Comparison of ENCODE assay signal across 26 cellular contexts in the genomic region with DNA sequence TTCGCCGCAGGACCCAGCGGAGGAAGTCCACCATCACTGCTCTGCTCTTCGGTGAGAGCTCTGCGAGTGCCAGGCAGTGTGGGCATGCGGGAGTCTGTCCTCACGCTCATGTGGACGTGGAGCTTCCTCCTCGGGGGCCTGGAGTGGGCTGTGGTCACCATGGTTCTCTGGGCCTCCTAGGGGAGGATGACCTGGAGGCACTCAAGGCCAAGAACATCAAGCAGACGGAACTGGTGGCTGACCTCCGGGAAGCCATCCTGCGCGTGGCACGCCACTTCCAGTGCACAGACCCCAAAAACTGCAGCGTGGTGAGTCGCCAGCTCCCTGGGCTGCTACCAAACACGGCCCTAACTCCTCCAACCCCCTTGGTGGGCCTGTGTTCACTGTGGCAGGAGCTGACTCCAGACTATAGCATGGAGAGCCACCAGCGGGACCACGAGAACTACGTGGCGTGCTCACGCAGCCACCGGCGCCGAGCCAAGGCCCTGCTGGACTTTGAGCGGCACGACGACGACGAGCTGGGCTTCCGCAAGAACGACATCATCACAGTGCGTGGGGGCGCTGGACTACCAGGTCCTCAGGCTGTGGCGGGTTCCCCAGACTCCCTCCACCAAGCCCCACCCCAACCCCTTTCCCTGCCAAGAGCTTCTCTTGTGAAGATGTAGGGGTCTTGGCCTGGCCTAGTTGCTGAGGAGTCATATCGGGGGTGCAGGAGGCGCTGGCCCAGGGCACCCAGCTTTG. TPM values are rescaled to one million over a fixed set of nuclear protein-coding genes. Genes with fewer than 3 reads are reported as not detected.
DNase-seq lines count a peak whose midpoint lies in the region; ATAC-seq and TF ChIP-seq lines count a peak whose summit lies in the region.
"Had no signal": no experiment of that assay in that cellular context is flagged by ENCODE, and none has a peak within 500 bp of the region (broad histone marks: within the 10 kb centered on the region; RNA-seq: fewer than 3 reads in every experiment).

No MANE protein-coding gene starts in this region.

- no peak for TF ChIP-seq POLR2A in spleen (IDR thresholded peaks at IDR 0.05)

- peaks cover 47% of the 10 kb centered on the region for H3K36me3 ChIP-seq in Karpas-422 (ENCODE audit: insufficient read depth, low read length)
- peaks cover 0 to 98% (median 86%) of the 10 kb centered on the region in 6 donors for H3K36me3 ChIP-seq in spleen

- no peak overlapping the region for H3K4me3 ChIP-seq in Karpas-422 (ENCODE audit: low read length)
- no peak overlapping the region for H3K4me3 ChIP-seq in spleen
- H3K4me3 ChIP-seq: A549, HAP-1, prostate gland, vagina had no signal

- WGBS in spleen, 5 donors, result 90 to 93% (median 92%) methylated on average over 27 to 37 of the region's 37 CpGs

- no peaks in the 10 kb centered on the region for H3K27me3 Mint-ChIP-seq in activated naive CD4-positive, alpha-beta T cell treated with anti-CD3 and anti-CD28 coated beads, Interleukin-2, amount 10 ng/mL, durations not matched to agents 7 days and 5 days
- H3K27me3 Mint-ChIP-seq in endothelial cell (ENCODE audit: unreplicated experiment) (peaks cover 20% of the 10 kb centered on the region), glutamatergic neuron (ENCODE audit: unreplicated experiment) (peaks cover 20% of the 10 kb centered on the region)
- H3K27me3 Mint-ChIP-seq: activated B cell treated with CpG ODN at 0.5 μM for 24 hours; IgD-negative memory B cell; stimulated activated naive CD8-positive, alpha-beta T cell treated with anti-CD3 and anti-CD28 coated beads, Interleukin-15, amount 100 ng/mL, for 72 hours had no signal

- ATAC-seq in left colon, result no peak
- ATAC-seq: Panc1; stimulated activated naive CD8-positive, alpha-beta T cell treated with anti-CD3 and anti-CD28 coated beads, Interleukin-15, amount 100 ng/mL, for 72 hours had no signal

- H3K4me2 ChIP-seq in Karpas-422 (ENCODE audit: low read depth, low read length, poor library complexity, severe bottlenecking), result no peak overlapping the region
- H3K4me2 ChIP-seq: A549 had no signal

- CTCF ChIA-PET in activated naive CD4-positive, alpha-beta T cell treated with anti-CD3 and anti-CD28 coated beads, Interleukin-2, amount 10 ng/mL, durations not matched to agents 7 days and 5 days (lab: Charles Lee), result no interaction called here

- TF ChIP-seq CTCF in endothelial cell (IDR thresholded peaks at IDR 0.05; ENCODE audit: unreplicated experiment), result no peak
- no peak for TF ChIP-seq CTCF in spleen (IDR thresholded peaks at IDR 0.05 in 8 of 11, conservative IDR thresholded peaks at IDR 0.05 in 3 of 11)
- TF ChIP-seq CTCF in glutamatergic neuron (IDR thresholded peaks at IDR 0.05; ENCODE audit: partially characterized antibody, unreplicated experiment), result no peak

- no peak for DNase-seq in activated naive CD4-positive, alpha-beta T cell treated with anti-CD3 and anti-CD28 coated beads, Interleukin-2, amount 10 ng/mL, durations not matched to agents 7 days and 5 days
- no peak for DNase-seq in activated naive CD4-positive, alpha-beta T cell (lab: John Stamatoyannopoulos, UW)
- DNase-seq in Karpas-422 (no peak), endothelial cell (ENCODE audit: low spot score) (no peak), spleen (peak; percentile 76), left colon (no peak), glutamatergic neuron (no peak)
- DNase-seq in stimulated activated CD4-positive, alpha-beta T cell treated with anti-CD3 and anti-CD28 coated beads, Interleukin-4, amount 100 ng/mL, for 24 hours, result no peak
- DNase-seq: activated B cell treated with CpG ODN at 0.5 μM for 24 hours; activated CD4-positive, alpha-beta T cell treated with anti-CD3 and anti-CD28 coated beads, Interleukin-2, amount 50 U/mL, for 4 hours; activated CD8-positive, alpha-beta memory T cell treated with anti-CD3 and anti-CD28 coated beads, Interleukin-2, amount 50 U/mL, for 4 hours; AML-193; amniotic stem cell; effector CD8-positive, alpha-beta T cell; erythroblast; NCI-H1105; NCI-H187 treated with DMSO at 0.1 percent for 48 hours; stimulated activated naive CD8-positive, alpha-beta T cell treated with anti-CD3 and anti-CD28 coated beads, Interleukin-15, amount 100 ng/mL, for 72 hours; SW 1271 had no signal

- H3K27me3 ChIP-seq in Karpas-422 (ENCODE audit: low read length) (no peaks in the 10 kb centered on the region), spleen (replicated peaks in 1 of 7) (no peaks in the 10 kb centered on the region)
- H3K27me3 ChIP-seq: vagina had no signal

- intact Hi-C loops in spleen (cut with DNase I; ENCODE audit: low total_unique reads) (no loop called here), left colon (cut with DNase I, micrococcal nuclease) (no loop called here)

- H3K9me3 ChIP-seq in Karpas-422 (ENCODE audit: low read length) (no peaks in the 10 kb centered on the region), spleen (no peaks in the 10 kb centered on the region)
- H3K9me3 ChIP-seq: A549, HAP-1, prostate gland, vagina had no signal

- H3K27ac ChIP-seq in Karpas-422 (ENCODE audit: low read length) (peak overlapping the region; percentile 100), spleen (no peak overlapping the region)
- H3K27ac ChIP-seq: A549, prostate gland, vagina had no signal

- peaks cover 42% of the 10 kb centered on the region for H3K36me3 Mint-ChIP-seq in activated naive CD4-positive, alpha-beta T cell treated with anti-CD3 and anti-CD28 coated beads, Interleukin-2, amount 10 ng/mL, durations not matched to agents 7 days and 5 days
- H3K36me3 Mint-ChIP-seq in endothelial cell (ENCODE audit: low read depth, unreplicated experiment) (peaks cover 34% of the 10 kb centered on the region), glutamatergic neuron (ENCODE audit: unreplicated experiment) (peaks cover 10% of the 10 kb centered on the region)

- peaks cover 4% of the 10 kb centered on the region; the same call in 1 of the 2 replicates for H3K79me2 ChIP-seq in Karpas-422 (ENCODE audit: low read length)

- H3K4me1 ChIP-seq in Karpas-422 (ENCODE audit: low read length) (peaks cover 90% of the 10 kb centered on the region), spleen (peaks cover 4 to 39% (median 10%) of the 10 kb centered on the region in 6 donors)
- H3K4me1 ChIP-seq: HAP-1, prostate gland, vagina had no signal

- no peak overlapping the region for H2AFZ ChIP-seq in Karpas-422 (ENCODE audit: low read length)

- H3K27ac Mint-ChIP-seq in activated naive CD4-positive, alpha-beta T cell treated with anti-CD3 and anti-CD28 coated beads, Interleukin-2, amount 10 ng/mL, durations not matched to agents 7 days and 5 days, result peak overlapping the region; percentile 42
- H3K27ac Mint-ChIP-seq in endothelial cell (ENCODE audit: unreplicated experiment) (peak overlapping the region; percentile 72), glutamatergic neuron (ENCODE audit: unreplicated experiment) (no peak overlapping the region)
- H3K27ac Mint-ChIP-seq: activated B cell treated with CpG ODN at 0.5 μM for 24 hours; activated T-helper 2 cell treated with anti-CD3 and anti-CD28 coated beads, Interferon-gamma antibody, Interleukin-2, Interleukin-4, amounts not matched to agents 10 μg/mL and 5 μg/mL and 100 μg/mL, durations not matched to agents 14 hours and 24 hours and 36 hours; IgD-negative memory B cell had no signal

- no peak overlapping the region for H3K4me3 Mint-ChIP-seq in activated naive CD4-positive, alpha-beta T cell treated with anti-CD3 and anti-CD28 coated beads, Interleukin-2, amount 10 ng/mL, durations not matched to agents 7 days and 5 days
- H3K4me3 Mint-ChIP-seq in endothelial cell (ENCODE audit: unreplicated experiment), result no peak overlapping the region
- H3K4me3 Mint-ChIP-seq in glutamatergic neuron (ENCODE audit: unreplicated experiment), result no peak overlapping the region
- H3K4me3 Mint-ChIP-seq: activated B cell treated with CpG ODN at 0.5 μM for 24 hours; IgD-negative memory B cell; stimulated activated naive CD8-positive, alpha-beta T cell treated with anti-CD3 and anti-CD28 coated beads, Interleukin-15, amount 100 ng/mL, for 72 hours had no signal

- H4K20me1 ChIP-seq in Karpas-422 (ENCODE audit: insufficient read depth, low read depth, low read length), result no peaks in the 10 kb centered on the region

- H3K9ac ChIP-seq in Karpas-422 (ENCODE audit: low read length), result no peak overlapping the region

- H3K4me1 Mint-ChIP-seq in activated naive CD4-positive, alpha-beta T cell treated with anti-CD3 and anti-CD28 coated beads, Interleukin-2, amount 10 ng/mL, durations not matched to agents 7 days and 5 days, result peaks cover 16% of the 10 kb centered on the region
- H3K4me1 Mint-ChIP-seq in endothelial cell (ENCODE audit: unreplicated experiment), result peaks cover 7% of the 10 kb centered on the region
- H3K4me1 Mint-ChIP-seq in glutamatergic neuron (ENCODE audit: low read depth, unreplicated experiment), result no peaks in the 10 kb centered on the region

- H3K9me3 Mint-ChIP-seq in activated naive CD4-positive, alpha-beta T cell treated with anti-CD3 and anti-CD28 coated beads, Interleukin-2, amount 10 ng/mL, durations not matched to agents 7 days and 5 days, result no peaks in the 10 kb centered on the region
- no peaks in the 10 kb centered on the region for H3K9me3 Mint-ChIP-seq in endothelial cell (ENCODE audit: unreplicated experiment)
- H3K9me3 Mint-ChIP-seq in glutamatergic neuron (ENCODE audit: unreplicated experiment), result peaks cover 18% of the 10 kb centered on the region
- H3K9me3 Mint-ChIP-seq: activated B cell treated with CpG ODN at 0.5 μM for 24 hours; activated T-helper 2 cell treated with anti-CD3 and anti-CD28 coated beads, Interferon-gamma antibody, Interleukin-2, Interleukin-4, amounts not matched to agents 10 μg/mL and 5 μg/mL and 100 μg/mL, durations not matched to agents 14 hours and 24 hours and 36 hours; IgD-negative memory B cell; stimulated activated naive CD8-positive, alpha-beta T cell treated with anti-CD3 and anti-CD28 coated beads, Interleukin-15, amount 100 ng/mL, for 72 hours had no signal

- no peaks in the 10 kb centered on the region for H3K9me2 ChIP-seq in Karpas-422 (replicated peaks; ENCODE audit: insufficient read depth, low read length)

RNA-seq across cellular contexts. Expression of a gene that starts 36.8 kb away (rescaled TPM):
- 108 and 251 TPM in 2 replicates for total RNA-seq in Karpas-422 (2014; rRNA removed; shearing (Covaris generic); ENCODE audit: low replicate concordance)
- total RNA-seq in endothelial cell (ENCODE audit: unreplicated experiment) (85.9 TPM), spleen (10 to 100 TPM; 56.3 to 99.3 (median 88.2) TPM), left colon (100 to 1,000 TPM; 121 to 142 TPM), glutamatergic neuron (ENCODE audit: unreplicated experiment) (105 TPM)
- 100 to 1,000 TPM; 100 to 176 (median 161) TPM for polyA plus RNA-seq in spleen
